ENCODE assay signal across 17 cellular contexts in genomic region chr6:143734641-143735063, GRCh38. TPM values are rescaled to one million over a fixed set of nuclear protein-coding genes. Genes with fewer than 3 reads are reported as not detected.
DNase-seq lines count a peak whose midpoint lies in the region; ATAC-seq, FAIRE-seq and TF ChIP-seq lines count a peak whose summit lies in the region.
"Had no signal": no experiment of that assay in that cellular context is flagged by ENCODE, and none has a peak within 500 bp of the region (broad histone marks: within the 10 kb centered on the region; RNA-seq: fewer than 3 reads in every experiment).

No MANE protein-coding gene starts in this region.

- POLR2A ChIA-PET in HepG2 (lab: Yijun Ruan, JAX), result no interaction called here

- 0% methylated on average over 1 of the region's 1 CpG for WGBS in right lobe of liver (ENCODE audit: insufficient coverage, low coverage, low lambda C conversion rate, missing lambda C conversion rate)
- 88% methylated on average over 1 of the region's 1 CpG for WGBS in HepG2 (ENCODE audit: low lambda C conversion rate)

- no peak for TF ChIP-seq CTCF in right lobe of liver (IDR thresholded peaks at IDR 0.05)
- TF ChIP-seq CTCF in HepG2 (CRISPR knock-in tag; IDR thresholded peaks at IDR 0.05), result no peak
- TF ChIP-seq CTCF in VCaP (conservative IDR thresholded peaks at IDR 0.05), result no peak

- H3K79me2 ChIP-seq in HepG2 (ENCODE audit: insufficient read depth, low read length), result no peaks in the 10 kb centered on the region

- BruUV-seq in HepG2 (replicated peaks; lab: Mats Ljungman, UMichigan), result no TSS peak

- H2AFZ ChIP-seq in HepG2 (ENCODE audit: low read length), result no peak overlapping the region

- H3K4me1 ChIP-seq in right lobe of liver (peaks cover 0 to 31% (median 0%) of the 10 kb centered on the region in 4 donors), HepG2 (ENCODE audit: insufficient read depth, low read length) (no peaks in the 10 kb centered on the region), SJCRH30 (no peaks in the 10 kb centered on the region)

- H3K4me3 ChIP-seq in right lobe of liver, result no peak overlapping the region
- H3K4me3 ChIP-seq in HepG2 (replicated peaks in 1 of 3; ENCODE audit: insufficient read depth in 1 of 3, low read depth in 2 of 3, low read length in 3 of 3), result no peak overlapping the region
- H3K4me3 ChIP-seq in SJCRH30, result no peak overlapping the region
- H3K4me3 ChIP-seq: esophagus squamous epithelium had no signal

- H3K27me3 ChIP-seq in right lobe of liver (no peaks in the 10 kb centered on the region), HepG2 (ENCODE audit: control insufficient read depth in 1 of 2, insufficient read depth in 2 of 2, low read length in 2 of 2) (no peaks in the 10 kb centered on the region), SJCRH30 (no peaks in the 10 kb centered on the region)
- H3K27me3 ChIP-seq: brain microvascular endothelial cell, esophagus squamous epithelium, neutrophil had no signal

- no peaks in the 10 kb centered on the region for H4K20me1 ChIP-seq in HepG2 (ENCODE audit: insufficient read depth, low read length)

- TF ChIP-seq RAD21 in HepG2 (CRISPR knock-in tag; IDR thresholded peaks at IDR 0.05), result no peak

- TF ChIP-seq EP300 in HepG2 (IDR thresholded peaks at IDR 0.05; ENCODE audit: low read depth in 2 of 2, low read length in 2 of 2), result no peak
- no peak for TF ChIP-seq EP300 in HepG2 (CRISPR knock-in tag; IDR thresholded peaks at IDR 0.05; ENCODE audit: borderline replicate concordance)

- FAIRE-seq in HepG2 (lab: Jason Lieb, UNC), result no peak
- FAIRE-seq in islet of Langerhans (lab: Jason Lieb, UNC), result peak; percentile 94
- FAIRE-seq: RCC 7860 had no signal

- no peak for DNase-seq in right lobe of liver
- no peak for DNase-seq in HepG2 (ENCODE audit: low spot score)
- no peak for DNase-seq in SJCRH30
- DNase-seq in NCI-H146 (lab: John Stamatoyannopoulos, UW), result no peak
- no peak for DNase-seq in activated T-cell treated with anti-CD3 and anti-CD28 coated beads for 4 hours
- DNase-seq: activated CD4-positive, alpha-beta T cell treated with anti-CD3 and anti-CD28 coated beads, Interleukin-2, amount 50 U/mL, for 48 hours; activated naive CD8-positive, alpha-beta T cell treated with anti-CD3 and anti-CD28 coated beads for 36 hours; brain microvascular endothelial cell; CD4-positive, alpha-beta memory T cell; esophagus squamous epithelium; NCI-H1930; NCI-H774 had no signal

- intact Hi-C loops in right lobe of liver (cut with DNase I), result no loop called here
- intact Hi-C loops in HepG2 (cut with micrococcal nuclease; ENCODE audit: unreplicated experiment), result no loop called here

- ATAC-seq in right lobe of liver, result peak in 3 of 4 donors; percentile 37 to 66 (median 50)
- no peak for ATAC-seq in HepG2
- ATAC-seq in HG03135 (IDR thresholded peaks at IDR 0.05; ENCODE audit: unreplicated experiment), result no peak

- in situ Hi-C loops in HepG2 (cut with HindIII; ENCODE audit: extremely low pct_ligation_motif_present, low pct_unique_long_range_greater_than_20kb), result no loop called here

- H3K4me2 ChIP-seq in HepG2 (ENCODE audit: low read depth, low read length), result no peak overlapping the region

- TF ChIP-seq POLR2A in right lobe of liver (IDR thresholded peaks at IDR 0.05) (no peak), HepG2 (IDR thresholded peaks at IDR 0.05; ENCODE audit: insufficient read depth in 1 of 2, low read depth in 2 of 2, low read length in 2 of 2) (no peak)

- H3K36me3 ChIP-seq in right lobe of liver, result no peaks in the 10 kb centered on the region
- no peaks in the 10 kb centered on the region for H3K36me3 ChIP-seq in HepG2 (replicated peaks in 1 of 2; ENCODE audit: control insufficient read depth in 1 of 2, insufficient read depth in 2 of 2, low read length in 2 of 2)
- no peaks in the 10 kb centered on the region for H3K36me3 ChIP-seq in SJCRH30
- H3K36me3 ChIP-seq: brain microvascular endothelial cell, esophagus squamous epithelium, neutrophil had no signal

- CTCF ChIA-PET in HepG2 (lab: Yijun Ruan, JAX; ENCODE audit: low intra/inter-chr PET ratio, low total read pairs), result no interaction called here

- H3K9ac ChIP-seq in HepG2 (ENCODE audit: insufficient read depth, low read depth, low read length), result no peak overlapping the region

- no peaks in the 10 kb centered on the region for H3K9me3 ChIP-seq in right lobe of liver
- no peaks in the 10 kb centered on the region for H3K9me3 ChIP-seq in HepG2 (ENCODE audit: low read length)
- H3K9me3 ChIP-seq in SJCRH30 (replicated peaks), result no peaks in the 10 kb centered on the region
- H3K9me3 ChIP-seq: esophagus squamous epithelium, neutrophil had no signal

- H3K27ac ChIP-seq in right lobe of liver (no peak overlapping the region), HepG2 (ENCODE audit: extremely low read length, insufficient read depth, low read length) (no peak overlapping the region), VCaP (peak overlapping the region; percentile 26), SJCRH30 (no peak overlapping the region)
- H3K27ac ChIP-seq: brain microvascular endothelial cell, esophagus squamous epithelium, neutrophil had no signal

TF ChIP-seq in HepG2, 621 proteins besides CTCF, POLR2A, EP300 and RAD21:
- TF ChIP-seq ZNF274 (CRISPR knock-in tag; IDR thresholded peaks at IDR 0.05) (no peak), BHLHE40 (IDR thresholded peaks at IDR 0.05; ENCODE audit: low read length) (no peak), REL (CRISPR knock-in tag; conservative IDR thresholded peaks at IDR 0.05) (no peak), ISX (CRISPR knock-in tag; conservative IDR thresholded peaks at IDR 0.05) (no peak)
TF ChIP-seq in HepG2: peak in this region for 0.

RNA-seq across cellular contexts. Expression of gene PHACTR2, which starts 56.9 kb away (rescaled TPM):
- 10 to 100 TPM; 14.0 to 62.7 (median 20.9) TPM for total RNA-seq in right lobe of liver
- 28.2 and 39.1 TPM in 2 replicates for total RNA-seq in HepG2 (2016; rRNA removed; fragmentation: Illumina TruSeq; extraction: Trizol)
- total RNA-seq in HepG2 (2016; cell fraction: cytosol; rRNA removed; fragmentation: Illumina TruSeq; extraction: Trizol; ENCODE audit: low read depth), result 14.4 and 16.0 TPM in 2 replicates
- total RNA-seq in HepG2 (2016; cell fraction: insoluble cytoplasmic fraction; rRNA removed; fragmentation: Illumina TruSeq; extraction: Trizol), result 28.7 and 34.3 TPM in 2 replicates
- 29.1 and 31.7 TPM in 2 replicates for total RNA-seq in HepG2 (2016; cell fraction: membrane; rRNA removed; fragmentation: Illumina TruSeq; extraction: Trizol)
- 27.6 and 29.4 TPM in 2 replicates for total RNA-seq in HepG2 (2016; cell fraction: nucleus; rRNA removed; fragmentation: Illumina TruSeq; extraction: Trizol)
- polyA plus RNA-seq in HepG2 (2011; rRNA removed), result 8.4 and 11.3 TPM in 2 replicates
- polyA plus RNA-seq in HepG2 (2011; cell fraction: cytosol; rRNA removed), result 7.5 and 8.1 TPM in 2 replicates
- polyA plus RNA-seq in HepG2 (2011; cell fraction: nucleus; rRNA removed), result 6.0 and 7.3 TPM in 2 replicates
- polyA plus RNA-seq in HepG2 (2012), result 6.6 and 11.5 TPM in 2 replicates
- polyA plus RNA-seq in HepG2 (2016; cell fraction: cytosol; fragmentation: Illumina TruSeq; extraction: Trizol; ENCODE audit: low read depth), result 8.4 and 10.1 TPM in 2 replicates
- polyA plus RNA-seq in HepG2 (2016; cell fraction: insoluble cytoplasmic fraction; fragmentation: Illumina TruSeq; extraction: Trizol; ENCODE audit: low read depth), result 14.6 and 15.0 TPM in 2 replicates
- 9.6 and 11.2 TPM in 2 replicates for polyA plus RNA-seq in HepG2 (2016; cell fraction: membrane; fragmentation: Illumina TruSeq; extraction: Trizol; ENCODE audit: low read depth)
- 12.7 and 13.6 TPM in 2 replicates for polyA plus RNA-seq in HepG2 (2016; cell fraction: nucleus; fragmentation: Illumina TruSeq; extraction: Trizol; ENCODE audit: insufficient read depth, low read depth)
- polyA minus RNA-seq in HepG2 (2011; rRNA and poly(A)+ RNA removed; ENCODE audit: low replicate concordance), result 13.8 and 29.8 TPM in 2 replicates
- polyA minus RNA-seq in HepG2 (2011; cell fraction: cytosol; rRNA and poly(A)+ RNA removed), result 17.3 and 19.4 TPM in 2 replicates
- polyA minus RNA-seq in HepG2 (2011; cell fraction: nucleus; rRNA and poly(A)+ RNA removed), result 29.9 and 31.0 TPM in 2 replicates
- total RNA-seq in SJCRH30 (2014; rRNA removed; shearing (Covaris generic)), result 57.1 and 63.7 TPM in 2 replicates

Comparison
In these comparisons a context has a peak if more than half of its experiments do, and no peak if none do; other contexts are left out.
1. ATAC-seq: peak in right lobe of liver (3 of 4); none in HepG2 (single experiment) and HG03135 (single experiment).